Comparison of ENCODE assay signal across 1 cellular context in the genomic region with DNA sequence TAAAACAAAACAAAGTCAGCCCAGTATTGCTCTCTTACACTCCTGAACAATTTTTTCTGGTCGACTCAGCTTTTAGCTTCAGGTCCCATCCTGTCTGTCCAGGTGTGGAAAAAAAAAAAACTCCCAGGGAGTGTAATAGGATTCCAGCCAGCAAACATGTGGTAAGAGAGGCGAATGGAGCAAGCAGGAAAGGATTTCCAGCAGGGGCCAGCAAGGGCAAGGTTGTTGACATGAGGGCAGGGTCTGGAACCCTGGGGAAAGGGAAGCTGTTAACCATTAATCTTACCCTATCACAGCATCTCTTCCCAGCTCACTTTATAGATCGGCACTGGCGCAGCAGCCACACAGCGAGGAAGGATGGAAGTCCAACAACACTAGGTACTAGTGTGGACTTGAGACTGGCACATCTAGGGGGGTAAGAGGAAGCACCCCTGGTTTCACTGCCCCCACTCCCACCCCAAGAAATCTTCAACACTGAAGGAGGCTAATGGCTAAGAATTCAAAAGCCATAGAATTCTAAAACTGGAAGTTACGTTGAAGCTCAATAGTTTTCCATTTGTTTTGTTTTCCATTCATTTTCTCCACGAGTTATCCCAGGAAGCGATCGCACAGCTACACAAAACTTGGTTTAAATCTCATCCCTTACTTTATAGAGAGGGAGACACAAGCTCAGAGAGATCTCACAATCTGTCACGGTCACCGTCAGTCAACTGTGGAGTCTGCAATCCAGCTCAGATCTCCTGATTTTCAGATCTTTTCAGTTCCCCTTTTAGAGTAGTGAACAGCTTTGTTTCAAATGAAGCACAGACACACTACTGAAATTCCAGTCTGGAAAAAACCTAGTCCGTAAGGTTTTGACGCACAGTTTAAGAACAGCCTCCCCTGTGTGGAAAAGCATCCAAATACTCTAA.
TF ChIP-seq lines count a peak whose summit lies in the region.

No MANE protein-coding gene starts in this region.

TF ChIP-seq in WTC11, 78 proteins besides CTCF, POLR2A, EP300 and RAD21 (continued from another document):
- TF ChIP-seq RORB (CRISPR knock-in tag; IDR thresholded peaks at IDR 0.05) = no peak
- TF ChIP-seq TCF7 (CRISPR knock-in tag; IDR thresholded peaks at IDR 0.05; ENCODE audit: low read depth) = no peak
- TF ChIP-seq, protein P1, sequence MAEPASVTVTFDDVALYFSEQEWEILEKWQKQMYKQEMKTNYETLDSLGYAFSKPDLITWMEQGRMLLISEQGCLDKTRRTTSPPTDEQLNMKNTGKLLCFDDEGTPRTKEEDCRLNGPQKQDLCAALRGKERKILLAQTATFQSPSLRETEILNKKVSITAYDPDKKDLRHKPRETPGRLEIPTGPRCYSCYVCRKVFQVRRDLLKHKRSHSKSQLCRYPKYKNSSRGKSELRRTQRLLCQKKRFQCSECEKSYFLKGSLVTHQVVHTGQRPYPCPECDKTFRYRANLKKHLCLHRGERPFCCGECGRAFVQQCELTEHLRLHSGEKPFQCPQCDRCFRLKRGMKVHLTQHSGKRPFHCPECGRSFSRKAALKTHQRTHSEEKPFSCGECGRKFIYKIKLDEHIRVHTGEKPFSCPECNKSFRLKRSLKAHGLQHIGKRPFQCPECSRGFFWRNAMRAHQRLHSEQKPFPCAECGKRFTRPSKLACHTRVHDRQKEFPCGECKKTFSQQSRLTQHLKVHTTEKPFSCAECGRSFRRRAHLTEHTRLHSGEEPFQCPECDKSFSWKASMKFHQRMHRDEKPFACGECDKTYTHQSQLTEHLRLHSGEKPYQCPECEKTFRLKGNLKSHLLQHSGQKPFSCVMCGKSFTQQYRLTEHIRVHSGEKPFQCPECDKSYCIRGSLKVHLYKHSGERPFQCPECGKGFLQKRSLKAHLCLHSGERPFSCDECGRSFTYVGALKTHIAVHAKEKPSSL (CRISPR knock-in tag; conservative IDR thresholded peaks at IDR 0.05) = no peak
- TF ChIP-seq, protein P2, sequence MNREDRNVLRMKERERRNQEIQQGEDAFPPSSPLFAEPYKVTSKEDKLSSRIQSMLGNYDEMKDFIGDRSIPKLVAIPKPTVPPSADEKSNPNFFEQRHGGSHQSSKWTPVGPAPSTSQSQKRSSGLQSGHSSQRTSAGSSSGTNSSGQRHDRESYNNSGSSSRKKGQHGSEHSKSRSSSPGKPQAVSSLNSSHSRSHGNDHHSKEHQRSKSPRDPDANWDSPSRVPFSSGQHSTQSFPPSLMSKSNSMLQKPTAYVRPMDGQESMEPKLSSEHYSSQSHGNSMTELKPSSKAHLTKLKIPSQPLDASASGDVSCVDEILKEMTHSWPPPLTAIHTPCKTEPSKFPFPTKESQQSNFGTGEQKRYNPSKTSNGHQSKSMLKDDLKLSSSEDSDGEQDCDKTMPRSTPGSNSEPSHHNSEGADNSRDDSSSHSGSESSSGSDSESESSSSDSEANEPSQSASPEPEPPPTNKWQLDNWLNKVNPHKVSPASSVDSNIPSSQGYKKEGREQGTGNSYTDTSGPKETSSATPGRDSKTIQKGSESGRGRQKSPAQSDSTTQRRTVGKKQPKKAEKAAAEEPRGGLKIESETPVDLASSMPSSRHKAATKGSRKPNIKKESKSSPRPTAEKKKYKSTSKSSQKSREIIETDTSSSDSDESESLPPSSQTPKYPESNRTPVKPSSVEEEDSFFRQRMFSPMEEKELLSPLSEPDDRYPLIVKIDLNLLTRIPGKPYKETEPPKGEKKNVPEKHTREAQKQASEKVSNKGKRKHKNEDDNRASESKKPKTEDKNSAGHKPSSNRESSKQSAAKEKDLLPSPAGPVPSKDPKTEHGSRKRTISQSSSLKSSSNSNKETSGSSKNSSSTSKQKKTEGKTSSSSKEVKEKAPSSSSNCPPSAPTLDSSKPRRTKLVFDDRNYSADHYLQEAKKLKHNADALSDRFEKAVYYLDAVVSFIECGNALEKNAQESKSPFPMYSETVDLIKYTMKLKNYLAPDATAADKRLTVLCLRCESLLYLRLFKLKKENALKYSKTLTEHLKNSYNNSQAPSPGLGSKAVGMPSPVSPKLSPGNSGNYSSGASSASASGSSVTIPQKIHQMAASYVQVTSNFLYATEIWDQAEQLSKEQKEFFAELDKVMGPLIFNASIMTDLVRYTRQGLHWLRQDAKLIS (CRISPR knock-in tag; IDR thresholded peaks at IDR 0.05; ENCODE audit: borderline replicate concordance) = no peak
- TF ChIP-seq FOXK1 (CRISPR knock-in tag; IDR thresholded peaks at IDR 0.05) = 0 out of 2 replicates have a peak, but pooled peaks have one; percentile 43
- no peak for TF ChIP-seq NR2C2 (CRISPR knock-in tag; IDR thresholded peaks at IDR 0.05)
- TF ChIP-seq ZNF121 (CRISPR knock-in tag; IDR thresholded peaks at IDR 0.05) = 0 out of 2 replicates have a peak, but pooled peaks have one; percentile 39
- TF ChIP-seq GABPB1 (CRISPR knock-in tag; IDR thresholded peaks at IDR 0.05) = peak; percentile 90
